In genomic region chr15:81296673-81297072, GRCh38 we compare ENCODE assay signal across 1 cellular context.
TF ChIP-seq lines count a peak whose summit lies in the region.

No MANE protein-coding gene starts in this region.

TF ChIP-seq in GM12878, 131 proteins besides CTCF, POLR2A, EP300 and RAD21 (continued from another document and continues in another):
- TF ChIP-seq ZBTB11 (CRISPR knock-in tag; IDR thresholded peaks at IDR 0.05) (no peak), HDGF (IDR thresholded peaks at IDR 0.05) (peak; percentile 66; the same call in 1 of the 2 replicates), NBN (IDR thresholded peaks at IDR 0.05) (peak; percentile 77), SMAD1 (IDR thresholded peaks at IDR 0.05; ENCODE audit: low read depth, partially characterized antibody) (peak; percentile 28), IKZF2 (IDR thresholded peaks at IDR 0.05) (peak; percentile 88 to 89), FOXM1 (IDR thresholded peaks at IDR 0.05; ENCODE audit: low read depth, low read length) (no peak), ZNF687 (IDR thresholded peaks at IDR 0.05) (peak; percentile 95), DPF2 (IDR thresholded peaks at IDR 0.05) (peak; percentile 87), FOXK2 (IDR thresholded peaks at IDR 0.05) (no peak; the same call in 1 of the 2 replicates), ZNF24 (IDR thresholded peaks at IDR 0.05) (0 out of 2 replicates have a peak, but pooled peaks have one; percentile 8), YBX1 (IDR thresholded peaks at IDR 0.05) (no peak), EGR1 (IDR thresholded peaks at IDR 0.05; ENCODE audit: borderline replicate concordance in 1 of 2, low read depth in 2 of 2, low read length in 2 of 2) (peak in 1 of 2 experiments; percentile 86; a peak in 2 of 3 replicates), ASH2L (IDR thresholded peaks at IDR 0.05; ENCODE audit: borderline replicate concordance, low read depth) (no peak), SMAD5 (IDR thresholded peaks at IDR 0.05; ENCODE audit: low read depth) (no peak; the same call in 1 of the 2 replicates), ATF3 (IDR thresholded peaks at IDR 0.05; ENCODE audit: borderline replicate concordance, extremely low read depth, low read depth, low read length) (no peak), IRF5 (IDR thresholded peaks at IDR 0.05; ENCODE audit: borderline replicate concordance) (no peak), MTA3 (IDR thresholded peaks at IDR 0.05; ENCODE audit: borderline replicate concordance, low read length) (no peak), RAD51 (IDR thresholded peaks at IDR 0.05) (no peak), TAF1 (IDR thresholded peaks at IDR 0.05; ENCODE audit: borderline replicate concordance, low read depth, low read length) (peak; percentile 90), TARDBP (IDR thresholded peaks at IDR 0.05; ENCODE audit: borderline replicate concordance) (0 out of 2 replicates have a peak, but pooled peaks have one; percentile 36), YY1 (IDR thresholded peaks at IDR 0.05; ENCODE audit: low read depth, low read length) (peak; percentile 77), ZNF384 (IDR thresholded peaks at IDR 0.05; ENCODE audit: borderline replicate concordance, low read depth, low read length) (no peak), HDAC2 (IDR thresholded peaks at IDR 0.05) (no peak), MLLT1 (IDR thresholded peaks at IDR 0.05) (peak; percentile 86), GABPA (IDR thresholded peaks at IDR 0.05; ENCODE audit: low read depth) (no peak), CBX5 (IDR thresholded peaks at IDR 0.05; ENCODE audit: low read depth) (no peak), SIN3A (IDR thresholded peaks at IDR 0.05; ENCODE audit: low read depth, low read length) (no peak; the same call in 1 of the 2 replicates), SKIL (IDR thresholded peaks at IDR 0.05; ENCODE audit: low read depth, poor library complexity, severe bottlenecking) (peak; percentile 88), BCL3 (IDR thresholded peaks at IDR 0.05; ENCODE audit: borderline replicate concordance, insufficient read depth, low read depth, low read length, poor library complexity, severe bottlenecking) (peak; percentile 75), JUNB (IDR thresholded peaks at IDR 0.05) (peak; percentile 88), BCL11A (IDR thresholded peaks at IDR 0.05; ENCODE audit: low read depth, low read length) (peak; percentile 84), SPI1 (IDR thresholded peaks at IDR 0.05; ENCODE audit: borderline replicate concordance, insufficient read depth, low read depth, low read length) (peak; percentile 79; the same call in 1 of the 2 replicates), PBX3 (IDR thresholded peaks at IDR 0.05; ENCODE audit: insufficient replicate concordance, low read depth, low read length) (no peak), CREB1 (IDR thresholded peaks at IDR 0.05; ENCODE audit: low read depth) (no peak), RFX5 (IDR thresholded peaks at IDR 0.05; ENCODE audit: low read depth, low read length) (no peak), MXI1 (IDR thresholded peaks at IDR 0.05; ENCODE audit: low read depth, low read length) (peak; percentile 84; the same call in 1 of the 2 replicates), ZSCAN29 (IDR thresholded peaks at IDR 0.05) (no peak), ATF2 (IDR thresholded peaks at IDR 0.05; ENCODE audit: low read length) (no peak), RCOR1 (conservative IDR thresholded peaks at IDR 0.05; ENCODE audit: low read depth, low read length) (0 out of 2 replicates have a peak, but pooled peaks have one; percentile 44), ZNF274 (IDR thresholded peaks at IDR 0.05; ENCODE audit: insufficient read depth, insufficient read length) (no peak), GATAD2B (conservative IDR thresholded peaks at IDR 0.05; ENCODE audit: low read depth) (no peak), ETV6 (conservative IDR thresholded peaks at IDR 0.05 in 1 of 2, IDR thresholded peaks at IDR 0.05 in 1 of 2; ENCODE audit: borderline replicate concordance in 1 of 2, low read depth in 1 of 2) (peak in 1 of 2 experiments; percentile 100; a peak in 2 of 4 replicates), LARP7 (IDR thresholded peaks at IDR 0.05) (no peak), RELB (IDR thresholded peaks at IDR 0.05; ENCODE audit: low read depth) (peak; percentile 72)
